Comparison of ENCODE assay signal across 1 cellular context in the genomic region with DNA sequence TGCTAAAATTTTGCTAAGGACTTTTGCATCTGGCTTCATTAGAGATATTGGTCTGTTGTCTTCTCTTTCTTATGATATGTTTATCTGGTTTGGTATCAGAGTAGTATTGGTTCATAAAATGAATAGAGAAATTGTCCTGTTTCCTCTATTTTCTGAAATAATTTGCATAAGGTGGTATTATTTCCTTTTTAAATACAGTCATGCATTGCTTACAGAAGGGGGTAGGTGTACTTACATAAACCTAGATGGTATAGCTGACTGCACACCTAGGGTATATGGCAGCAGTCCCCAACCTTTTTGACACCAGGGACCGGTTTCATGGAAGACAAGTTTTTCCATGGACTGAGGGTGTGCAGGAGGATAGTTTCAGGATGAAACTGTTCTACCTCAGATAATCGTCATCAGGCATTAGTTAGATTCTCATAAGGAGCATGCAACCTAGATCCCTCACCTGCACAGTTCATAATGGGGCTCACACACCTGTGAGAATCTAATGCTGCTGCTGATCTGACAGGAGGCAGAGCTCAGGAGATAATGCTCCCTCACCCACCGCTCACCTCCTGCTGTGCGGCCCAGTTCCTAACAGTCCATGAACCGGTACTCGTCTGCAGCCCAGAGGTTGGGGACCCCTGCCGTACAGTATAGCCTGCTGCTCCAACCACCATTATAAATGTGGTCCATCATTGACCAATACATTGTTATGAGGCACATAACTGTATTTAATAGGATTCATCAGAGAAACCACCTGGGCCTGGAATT.
TF ChIP-seq lines count a peak whose summit lies in the region.

No MANE protein-coding gene starts in this region.

TF ChIP-seq in GM23338, 12 proteins besides CTCF, POLR2A, EP300 and RAD21 (continued from another document):
- TF ChIP-seq, protein P1, sequence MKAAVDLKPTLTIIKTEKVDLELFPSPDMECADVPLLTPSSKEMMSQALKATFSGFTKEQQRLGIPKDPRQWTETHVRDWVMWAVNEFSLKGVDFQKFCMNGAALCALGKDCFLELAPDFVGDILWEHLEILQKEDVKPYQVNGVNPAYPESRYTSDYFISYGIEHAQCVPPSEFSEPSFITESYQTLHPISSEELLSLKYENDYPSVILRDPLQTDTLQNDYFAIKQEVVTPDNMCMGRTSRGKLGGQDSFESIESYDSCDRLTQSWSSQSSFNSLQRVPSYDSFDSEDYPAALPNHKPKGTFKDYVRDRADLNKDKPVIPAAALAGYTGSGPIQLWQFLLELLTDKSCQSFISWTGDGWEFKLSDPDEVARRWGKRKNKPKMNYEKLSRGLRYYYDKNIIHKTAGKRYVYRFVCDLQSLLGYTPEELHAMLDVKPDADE (IDR thresholded peaks at IDR 0.05), result no peak
- TF ChIP-seq NANOG (IDR thresholded peaks at IDR 0.05; ENCODE audit: borderline replicate concordance), result no peak
- no peak for TF ChIP-seq POLR2AphosphoS5 (IDR thresholded peaks at IDR 0.05; ENCODE audit: low read depth)
- no peak for TF ChIP-seq JUNB (IDR thresholded peaks at IDR 0.05; ENCODE audit: unreplicated experiment)
- TF ChIP-seq STAT1 (IDR thresholded peaks at IDR 0.05; ENCODE audit: unreplicated experiment), result no peak
- TF ChIP-seq ZNF114 (CRISPR knock-in tag; IDR thresholded peaks at IDR 0.05), result no peak
- no peak for TF ChIP-seq CREB1 (CRISPR knock-in tag; IDR thresholded peaks at IDR 0.05; ENCODE audit: low read depth)
- TF ChIP-seq, protein P2, sequence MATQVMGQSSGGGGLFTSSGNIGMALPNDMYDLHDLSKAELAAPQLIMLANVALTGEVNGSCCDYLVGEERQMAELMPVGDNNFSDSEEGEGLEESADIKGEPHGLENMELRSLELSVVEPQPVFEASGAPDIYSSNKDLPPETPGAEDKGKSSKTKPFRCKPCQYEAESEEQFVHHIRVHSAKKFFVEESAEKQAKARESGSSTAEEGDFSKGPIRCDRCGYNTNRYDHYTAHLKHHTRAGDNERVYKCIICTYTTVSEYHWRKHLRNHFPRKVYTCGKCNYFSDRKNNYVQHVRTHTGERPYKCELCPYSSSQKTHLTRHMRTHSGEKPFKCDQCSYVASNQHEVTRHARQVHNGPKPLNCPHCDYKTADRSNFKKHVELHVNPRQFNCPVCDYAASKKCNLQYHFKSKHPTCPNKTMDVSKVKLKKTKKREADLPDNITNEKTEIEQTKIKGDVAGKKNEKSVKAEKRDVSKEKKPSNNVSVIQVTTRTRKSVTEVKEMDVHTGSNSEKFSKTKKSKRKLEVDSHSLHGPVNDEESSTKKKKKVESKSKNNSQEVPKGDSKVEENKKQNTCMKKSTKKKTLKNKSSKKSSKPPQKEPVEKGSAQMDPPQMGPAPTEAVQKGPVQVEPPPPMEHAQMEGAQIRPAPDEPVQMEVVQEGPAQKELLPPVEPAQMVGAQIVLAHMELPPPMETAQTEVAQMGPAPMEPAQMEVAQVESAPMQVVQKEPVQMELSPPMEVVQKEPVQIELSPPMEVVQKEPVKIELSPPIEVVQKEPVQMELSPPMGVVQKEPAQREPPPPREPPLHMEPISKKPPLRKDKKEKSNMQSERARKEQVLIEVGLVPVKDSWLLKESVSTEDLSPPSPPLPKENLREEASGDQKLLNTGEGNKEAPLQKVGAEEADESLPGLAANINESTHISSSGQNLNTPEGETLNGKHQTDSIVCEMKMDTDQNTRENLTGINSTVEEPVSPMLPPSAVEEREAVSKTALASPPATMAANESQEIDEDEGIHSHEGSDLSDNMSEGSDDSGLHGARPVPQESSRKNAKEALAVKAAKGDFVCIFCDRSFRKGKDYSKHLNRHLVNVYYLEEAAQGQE (IDR thresholded peaks at IDR 0.05; ENCODE audit: unreplicated experiment), result no peak
- TF ChIP-seq EZH2phosphoT487 (IDR thresholded peaks at IDR 0.05; ENCODE audit: unreplicated experiment), result no peak
